ENCODE assay signal across 18 cellular contexts in the genomic region with DNA sequence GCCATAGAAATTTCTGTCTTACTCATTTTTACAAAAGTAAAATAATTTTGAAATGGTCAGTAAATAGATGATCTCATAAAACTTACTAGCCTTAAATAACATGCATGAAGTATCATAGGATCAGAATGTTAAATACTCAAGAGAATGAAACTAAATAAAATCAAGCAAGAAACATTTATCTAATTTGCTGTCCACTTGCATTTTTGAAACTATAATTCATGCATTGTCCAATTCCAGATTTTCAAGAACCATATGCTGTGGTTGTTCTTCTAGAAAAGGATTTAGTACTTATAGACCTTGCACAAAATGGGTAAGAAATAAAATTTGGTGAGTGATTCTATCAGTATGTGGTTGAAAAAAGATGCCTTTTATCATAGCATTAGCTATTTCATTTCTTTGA.
"Had no signal": no experiment of that assay in that cellular context is flagged by ENCODE, and none has a peak within 500 bp of the region (broad histone marks: within the 10 kb centered on the region; RNA-seq: fewer than 3 reads in every experiment).

No MANE protein-coding gene starts in this region.

- H3K4me1 ChIP-seq: breast epithelium, right atrium auricular region, tibial artery had no signal

- DNase-seq: activated B cell treated with CpG ODN at 0.5 μM for 24 hours; activated CD4-positive, alpha-beta T cell treated with anti-CD3 and anti-CD28 coated beads, Interleukin-2, amount 10 ng/mL, durations not matched to agents 24 days and 14 days; activated CD8-positive, alpha-beta memory T cell treated with anti-CD3 and anti-CD28 coated beads for 24 hours; activated naive CD4-positive, alpha-beta T cell treated with anti-CD3 and anti-CD28 coated beads, Interleukin-2, amount 10 ng/mL, durations not matched to agents 7 days and 5 days; amygdala; immature natural killer cell; left colon; midbrain; T-cell; tibial artery; uterus had no signal

- H3K27me3 Mint-ChIP-seq: activated B cell treated with CpG ODN at 0.5 μM for 24 hours; activated CD4-positive, alpha-beta T cell treated with anti-CD3 and anti-CD28 coated beads, Interleukin-2, amount 10 ng/mL, durations not matched to agents 24 days and 14 days; activated naive CD4-positive, alpha-beta T cell treated with anti-CD3 and anti-CD28 coated beads, Interleukin-2, amount 10 ng/mL, durations not matched to agents 7 days and 5 days; activated T-helper 17 cell treated with anti-CD3 and anti-CD28 coated beads, Interleukin-2, amount 50 U/mL, for 72 hours; T-cell had no signal

- H3K4me2 ChIP-seq: neural progenitor cell, smooth muscle cell had no signal

- H3K27me3 ChIP-seq: breast epithelium, neural progenitor cell, right atrium auricular region, tibial artery, uterus had no signal

- H3K27ac Mint-ChIP-seq: activated B cell treated with CpG ODN at 0.5 μM for 24 hours; activated CD4-positive, alpha-beta T cell treated with anti-CD3 and anti-CD28 coated beads, Interleukin-2, amount 10 ng/mL, durations not matched to agents 24 days and 14 days; activated naive CD4-positive, alpha-beta T cell treated with anti-CD3 and anti-CD28 coated beads, Interleukin-2, amount 10 ng/mL, durations not matched to agents 7 days and 5 days; activated T-helper 17 cell treated with anti-CD3 and anti-CD28 coated beads, Interleukin-2, amount 50 U/mL, for 72 hours; neural progenitor cell; stimulated activated effector memory CD8-positive, alpha-beta T cell treated with anti-CD3 and anti-CD28 coated beads, Interleukin-12 subunit alpha, Interleukin-12 subunit beta, amount 100 ng/mL, for 72 hours; T-cell had no signal

- H3K36me3 ChIP-seq: uterus had no signal

- H2AFZ ChIP-seq: neural progenitor cell had no signal

- H3K9me3 Mint-ChIP-seq: activated B cell treated with CpG ODN at 0.5 μM for 24 hours; activated CD4-positive, alpha-beta T cell treated with anti-CD3 and anti-CD28 coated beads, Interleukin-2, amount 10 ng/mL, durations not matched to agents 24 days and 14 days; activated naive CD4-positive, alpha-beta T cell treated with anti-CD3 and anti-CD28 coated beads, Interleukin-2, amount 10 ng/mL, durations not matched to agents 7 days and 5 days; activated T-helper 17 cell treated with anti-CD3 and anti-CD28 coated beads, Interleukin-2, amount 50 U/mL, for 72 hours; immature natural killer cell; neural progenitor cell; stimulated activated effector memory CD8-positive, alpha-beta T cell treated with anti-CD3 and anti-CD28 coated beads, Interleukin-12 subunit alpha, Interleukin-12 subunit beta, amount 100 ng/mL, for 72 hours; T-cell had no signal

- H3K4me3 Mint-ChIP-seq: activated B cell treated with CpG ODN at 0.5 μM for 24 hours; activated CD4-positive, alpha-beta T cell treated with anti-CD3 and anti-CD28 coated beads, Interleukin-2, amount 10 ng/mL, durations not matched to agents 24 days and 14 days; activated naive CD4-positive, alpha-beta T cell treated with anti-CD3 and anti-CD28 coated beads, Interleukin-2, amount 10 ng/mL, durations not matched to agents 7 days and 5 days; activated T-helper 17 cell treated with anti-CD3 and anti-CD28 coated beads, Interleukin-2, amount 50 U/mL, for 72 hours; immature natural killer cell; neural progenitor cell; stimulated activated effector memory CD8-positive, alpha-beta T cell treated with anti-CD3 and anti-CD28 coated beads, Interleukin-12 subunit alpha, Interleukin-12 subunit beta, amount 100 ng/mL, for 72 hours; T-cell had no signal

- H3K4me3 ChIP-seq: breast epithelium, lung, neural progenitor cell, right atrium auricular region, smooth muscle cell, tibial artery, uterus had no signal

- H3K4me1 Mint-ChIP-seq: activated CD4-positive, alpha-beta T cell treated with anti-CD3 and anti-CD28 coated beads, Interleukin-2, amount 10 ng/mL, durations not matched to agents 24 days and 14 days; activated naive CD4-positive, alpha-beta T cell treated with anti-CD3 and anti-CD28 coated beads, Interleukin-2, amount 10 ng/mL, durations not matched to agents 7 days and 5 days; activated T-helper 17 cell treated with anti-CD3 and anti-CD28 coated beads, Interleukin-2, amount 50 U/mL, for 72 hours; immature natural killer cell; stimulated activated effector memory CD8-positive, alpha-beta T cell treated with anti-CD3 and anti-CD28 coated beads, Interleukin-12 subunit alpha, Interleukin-12 subunit beta, amount 100 ng/mL, for 72 hours had no signal

- ATAC-seq: activated T-helper 17 cell treated with anti-CD3 and anti-CD28 coated beads, Interleukin-2, amount 50 U/mL, for 72 hours; stimulated activated effector memory CD8-positive, alpha-beta T cell treated with anti-CD3 and anti-CD28 coated beads, Interleukin-12 subunit alpha, Interleukin-12 subunit beta, amount 100 ng/mL, for 72 hours; T-cell had no signal

- H3K27ac ChIP-seq: breast epithelium, neural progenitor cell, right atrium auricular region, tibial artery, uterus had no signal
